Comparison of ENCODE assay signal across 22 cellular contexts in the genomic region with DNA sequence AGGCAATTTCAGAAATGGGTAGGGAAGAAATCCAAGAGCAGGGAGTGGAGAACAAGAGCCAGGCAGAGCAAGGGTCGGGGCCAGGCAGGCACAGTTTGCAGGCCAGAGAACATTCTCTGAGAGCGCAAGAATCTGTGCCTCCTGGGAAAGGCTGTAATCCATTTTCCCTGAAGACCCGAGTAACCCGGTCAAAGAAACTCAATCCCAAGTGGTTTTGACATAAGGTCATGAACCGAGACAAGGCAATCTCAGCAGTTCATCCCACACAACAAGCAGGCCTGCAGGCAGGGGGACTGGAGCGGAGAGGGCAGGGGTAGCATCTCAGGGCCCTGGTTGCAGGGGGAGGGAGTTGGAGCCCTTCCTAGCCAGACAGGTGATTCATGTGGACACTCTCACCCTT.
"Had no signal": no experiment of that assay in that cellular context is flagged by ENCODE, and none has a peak within 500 bp of the region (broad histone marks: within the 10 kb centered on the region; RNA-seq: fewer than 3 reads in every experiment).

No MANE protein-coding gene starts in this region.

- H3K36me3 Mint-ChIP-seq: natural killer cell treated with Interleukin-12 subunit alpha and Interleukin-12 subunit beta and Interleukin-15 and Interleukin-18, amount 100 ng/mL, for 72 hours; type B pancreatic cell had no signal

- H3K36me3 ChIP-seq: brain microvascular endothelial cell, sigmoid colon, thoracic aorta had no signal

- H3K27ac ChIP-seq: brain microvascular endothelial cell, foreskin keratinocyte, sigmoid colon, thoracic aorta had no signal

- H3K9me3 ChIP-seq: sigmoid colon, thoracic aorta had no signal

- H3K4me1 ChIP-seq: foreskin keratinocyte had no signal

- H3K4me3 Mint-ChIP-seq: activated CD4-positive, alpha-beta T cell treated with anti-CD3 and anti-CD28 coated beads, Interleukin-2, amount 10 ng/mL, durations not matched to agents 7 days and 5 days; dendritic cell treated with granulocyte-macrophage colony-stimulating factor and Interleukin-4, amounts not matched to agents 40 ng/mL and 50 ng/mL, for 4 days; natural killer cell treated with Interleukin-12 subunit alpha and Interleukin-12 subunit beta and Interleukin-15 and Interleukin-18, amount 100 ng/mL, for 72 hours had no signal

- H3K4me3 ChIP-seq: sigmoid colon, thoracic aorta had no signal

- H3K27ac Mint-ChIP-seq: activated CD4-positive, alpha-beta T cell treated with anti-CD3 and anti-CD28 coated beads, Interleukin-2, amount 10 ng/mL, durations not matched to agents 7 days and 5 days; activated naive CD4-positive, alpha-beta T cell treated with anti-CD3 and anti-CD28 coated beads, Interleukin-2, amount 50 U/mL, for 24 hours; dendritic cell treated with granulocyte-macrophage colony-stimulating factor and Interleukin-4, amounts not matched to agents 40 ng/mL and 50 ng/mL, for 4 days; natural killer cell treated with Interleukin-12 subunit alpha and Interleukin-12 subunit beta and Interleukin-15 and Interleukin-18, amount 100 ng/mL, for 72 hours; type B pancreatic cell had no signal

- H3K27me3 ChIP-seq: brain microvascular endothelial cell had no signal

- H3K9me3 Mint-ChIP-seq: dendritic cell treated with granulocyte-macrophage colony-stimulating factor and Interleukin-4, amounts not matched to agents 40 ng/mL and 50 ng/mL, for 4 days had no signal

- DNase-seq: activated CD4-positive, alpha-beta T cell treated with anti-CD3 and anti-CD28 coated beads, Interleukin-2, amount 10 ng/mL, durations not matched to agents 7 days and 5 days; activated CD4-positive, CD25-positive, alpha-beta regulatory T cell treated with anti-CD3 and anti-CD28 coated beads, Interleukin-2, amount 50 U/mL, for 72 hours; activated CD8-positive, alpha-beta T cell treated with anti-CD3 and anti-CD28 coated beads, Interleukin-2, amount 10 ng/mL, durations not matched to agents 7 days and 5 days; activated gamma-delta T cell treated with Interleukin-2 at 50 U/mL for 16 hours; activated T-cell treated with anti-CD3 and anti-CD28 coated beads, Interleukin-2, amount 50 U/mL, for 1 hour; aorta; brain microvascular endothelial cell; caudate nucleus; effector CD8-positive, alpha-beta T cell; foreskin keratinocyte; kidney glomerular epithelial cell; sigmoid colon; stimulated activated CD4-positive, alpha-beta T cell treated with anti-CD3 and anti-CD28 coated beads, Interleukin-2, amount 100 ng/mL, for 48 hours; stimulated activated CD8-positive, alpha-beta memory T cell treated with anti-CD3 and anti-CD28 coated beads, Interleukin-4, amount 100 ng/mL, for 48 hours; stimulated activated naive CD4-positive, alpha-beta T cell; SW 1271; T-helper 2 cell had no signal
